In the genomic region with DNA sequence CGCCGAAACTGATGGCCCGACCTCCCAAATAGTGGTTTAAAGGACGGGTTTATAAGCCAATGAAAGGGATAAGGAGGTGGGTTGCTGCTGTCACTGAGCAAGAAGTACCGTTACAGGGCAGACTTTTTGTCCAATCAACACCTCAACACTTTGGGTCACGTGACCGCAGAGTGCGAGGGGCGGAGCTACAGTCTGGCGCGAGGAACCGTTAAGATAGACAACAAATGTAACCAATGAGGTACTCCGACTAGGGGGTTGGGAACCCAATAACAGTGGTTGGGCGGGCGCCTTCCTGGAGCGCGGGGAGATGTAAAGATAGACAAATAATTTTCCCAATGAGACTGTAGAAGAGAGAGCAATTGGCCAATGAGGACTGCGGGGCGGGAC, we compare ENCODE assay signal across 8 cellular contexts. TPM values are rescaled to one million over a fixed set of nuclear protein-coding genes. Genes with fewer than 3 reads are reported as not detected.
DNase-seq lines count a peak whose midpoint lies in the region; ATAC-seq, FAIRE-seq and TF ChIP-seq lines count a peak whose summit lies in the region.

A gene with protein sequence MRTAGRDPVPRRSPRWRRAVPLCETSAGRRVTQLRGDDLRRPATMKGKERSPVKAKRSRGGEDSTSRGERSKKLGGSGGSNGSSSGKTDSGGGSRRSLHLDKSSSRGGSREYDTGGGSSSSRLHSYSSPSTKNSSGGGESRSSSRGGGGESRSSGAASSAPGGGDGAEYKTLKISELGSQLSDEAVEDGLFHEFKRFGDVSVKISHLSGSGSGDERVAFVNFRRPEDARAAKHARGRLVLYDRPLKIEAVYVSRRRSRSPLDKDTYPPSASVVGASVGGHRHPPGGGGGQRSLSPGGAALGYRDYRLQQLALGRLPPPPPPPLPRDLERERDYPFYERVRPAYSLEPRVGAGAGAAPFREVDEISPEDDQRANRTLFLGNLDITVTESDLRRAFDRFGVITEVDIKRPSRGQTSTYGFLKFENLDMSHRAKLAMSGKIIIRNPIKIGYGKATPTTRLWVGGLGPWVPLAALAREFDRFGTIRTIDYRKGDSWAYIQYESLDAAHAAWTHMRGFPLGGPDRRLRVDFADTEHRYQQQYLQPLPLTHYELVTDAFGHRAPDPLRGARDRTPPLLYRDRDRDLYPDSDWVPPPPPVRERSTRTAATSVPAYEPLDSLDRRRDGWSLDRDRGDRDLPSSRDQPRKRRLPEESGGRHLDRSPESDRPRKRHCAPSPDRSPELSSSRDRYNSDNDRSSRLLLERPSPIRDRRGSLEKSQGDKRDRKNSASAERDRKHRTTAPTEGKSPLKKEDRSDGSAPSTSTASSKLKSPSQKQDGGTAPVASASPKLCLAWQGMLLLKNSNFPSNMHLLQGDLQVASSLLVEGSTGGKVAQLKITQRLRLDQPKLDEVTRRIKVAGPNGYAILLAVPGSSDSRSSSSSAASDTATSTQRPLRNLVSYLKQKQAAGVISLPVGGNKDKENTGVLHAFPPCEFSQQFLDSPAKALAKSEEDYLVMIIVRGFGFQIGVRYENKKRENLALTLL (plus strand): TSS at position 338 of the 387 bp plus-strand sequence. CDS start 29 bp downstream, at position 367.

- ATAC-seq in HG02943 (IDR thresholded peaks at IDR 0.05; ENCODE audit: low read depth, unreplicated experiment) (peak; percentile 73), psoas muscle (peak; percentile 79 to 86 (median 84))

- H3K9me3 ChIP-seq in right atrium auricular region, result no peaks in the 10 kb centered on the region
- no peaks in the 10 kb centered on the region for H3K9me3 ChIP-seq in psoas muscle

- intact Hi-C loops in psoas muscle (cut with DNase I), result loop anchor here in 1 of 2 donors (2.0 kb wide), 1 partner anchor 68 kb away; a partner anchor contains a TSS

- in situ Hi-C loops in GM13977 (cut with MboI; ENCODE audit: low pct_unique_long_range_greater_than_20kb, low sequenced_read_pairs, unreplicated experiment), result no loop called here

- H3K27ac ChIP-seq in angular gyrus (ENCODE audit: low read depth, low read length) (peak within 1 kb of the TSS; percentile 96), right atrium auricular region (peak within 1 kb of the TSS; percentile 98), psoas muscle (peak within 1 kb of the TSS; percentile 97)

- no peaks in the 10 kb centered on the region for H3K27me3 ChIP-seq in right atrium auricular region
- no peaks in the 10 kb centered on the region for H3K27me3 ChIP-seq in psoas muscle (ENCODE audit: insufficient read depth in 3 of 3, low read length in 2 of 3)

- DNase-seq in GM13977 (ENCODE audit: low spot score) (peak; percentile 96), NCI-H1694 treated with DMSO at 0.1 percent for 48 hours (lab: John Stamatoyannopoulos, UW) (peak; percentile 100), T-helper 2 cell (peak; percentile 84 to 100 (median 95)), right atrium auricular region (ENCODE audit: low spot score) (peak; percentile 100), psoas muscle (peak; percentile 98 to 99), urothelium cell line (ENCODE audit: low spot score) (peak; percentile 99)

- peaks cover 0 to 58% of the 10 kb centered on the region in 2 donors for H3K4me1 ChIP-seq in right atrium auricular region
- peaks cover 45% of the 10 kb centered on the region for H3K4me1 ChIP-seq in psoas muscle

- peaks cover 29% of the 10 kb centered on the region for H3K36me3 ChIP-seq in right atrium auricular region
- H3K36me3 ChIP-seq in psoas muscle (ENCODE audit: insufficient read depth in 1 of 2, low read depth in 1 of 2), result peaks cover 0 to 17% of the 10 kb centered on the region in 2 donors

- 0 to 1% (median 0%) methylated on average over 19 of the region's 19 CpGs for WGBS in psoas muscle, 3 donors

- H3K4me3 ChIP-seq in right atrium auricular region (peak within 1 kb of the TSS; percentile 76 to 97), psoas muscle (peak within 1 kb of the TSS; percentile 93)

- FAIRE-seq in urothelium cell line (lab: Jason Lieb, UNC), result peak; percentile 96

- no peak for TF ChIP-seq CTCF in GM13977 (IDR thresholded peaks at IDR 0.05; ENCODE audit: extremely low read depth, insufficient read depth, missing control alignments)
- TF ChIP-seq CTCF in right atrium auricular region (IDR thresholded peaks at IDR 0.05), result no peak
- no peak for TF ChIP-seq CTCF in psoas muscle (IDR thresholded peaks at IDR 0.05)

RNA-seq across cellular contexts. Expression of the gene that starts here (rescaled TPM):
- total RNA-seq in right atrium auricular region (10 to 100 TPM; 16.5 to 17.0 TPM), psoas muscle (10 to 100 TPM; 18.9 to 32.0 (median 25.0) TPM)
- polyA plus RNA-seq in psoas muscle, result 10 to 100 TPM in 1 of 3 donors, 1 to 10 TPM in 2; 1.9 to 22.4 (median 4.4) TPM

Comparison
In these comparisons a context has a peak if more than half of its experiments do, and no peak if none do; other contexts are left out.
1. Peak in every context shown above with its lines: DNase-seq, ATAC-seq, H3K4me3 ChIP-seq and H3K27ac ChIP-seq.